ENCODE assay signal across 8 cellular contexts in the genomic region with DNA sequence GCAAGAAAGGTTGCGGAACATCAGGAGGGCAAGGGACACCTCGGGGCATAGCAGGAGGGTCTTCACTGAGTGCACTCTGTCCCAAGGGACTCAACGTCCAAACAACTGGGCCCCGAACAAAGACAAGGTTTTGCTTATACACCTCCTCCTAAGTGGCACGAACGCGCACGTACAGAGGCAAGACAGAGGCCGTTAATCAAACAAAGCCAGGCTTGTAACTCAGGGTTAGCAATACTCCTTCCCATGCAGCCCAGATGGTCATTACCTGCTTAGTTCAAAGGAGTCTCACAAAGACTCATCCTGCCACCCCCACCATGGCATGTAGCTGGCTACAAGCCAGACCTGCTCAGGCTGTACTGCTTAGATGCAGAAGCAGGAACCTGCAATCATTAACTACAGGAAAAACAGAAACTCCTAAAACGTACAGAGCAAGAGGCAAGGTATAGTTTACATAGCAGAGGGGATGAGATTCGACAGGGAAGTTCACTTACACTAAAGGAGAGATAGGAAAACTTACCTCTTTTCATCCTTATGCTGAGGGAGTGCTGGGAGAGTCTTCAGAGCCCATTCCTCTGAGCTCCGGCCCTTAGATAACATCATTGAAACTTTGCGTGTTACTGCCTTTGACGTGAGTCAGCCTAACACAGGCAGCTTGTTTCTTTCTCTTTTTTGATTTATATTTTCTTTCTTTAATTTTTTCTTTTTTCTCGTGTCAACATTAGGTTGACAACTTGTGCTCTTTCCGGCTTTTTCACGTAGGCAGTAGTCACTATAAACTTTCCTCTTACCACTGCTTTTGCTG.
A peak's percentile ranks its signal among the peaks of the same experiment; 100 is the strongest.
DNase-seq lines count a peak whose midpoint lies in the region; ATAC-seq and TF ChIP-seq lines count a peak whose summit lies in the region.

No MANE protein-coding gene starts in this region.

- intact Hi-C loops in MCF 10A (cut with micrococcal nuclease), result no loop called here

- H3K4me1 ChIP-seq in trophoblast cell (ENCODE audit: control insufficient read depth in 1 of 2, insufficient read depth in 2 of 2, low read length in 2 of 2), result no peaks in the 10 kb centered on the region

- H2BK5ac ChIP-seq in trophoblast cell (ENCODE audit: low read depth, low read length, poor library complexity), result no peak overlapping the region

- TF ChIP-seq CTCF in RWPE1 (conservative IDR thresholded peaks at IDR 0.05; ENCODE audit: low read depth) (no peak), MCF 10A (IDR thresholded peaks at IDR 0.05; ENCODE audit: unreplicated experiment) (no peak), chondrocyte (IDR thresholded peaks at IDR 0.05) (no peak)

- H2AFZ ChIP-seq in trophoblast cell (ENCODE audit: insufficient read depth, low read length, poor library complexity), result no peak overlapping the region

- no peak overlapping the region for H3K4me2 ChIP-seq in trophoblast cell (ENCODE audit: low read length)

- H3K79me2 ChIP-seq in trophoblast cell (ENCODE audit: control insufficient read depth, insufficient read depth, low read length, poor library complexity), result no peaks in the 10 kb centered on the region

- no peak overlapping the region for H2BK120ac ChIP-seq in trophoblast cell (ENCODE audit: insufficient read depth, low read length, poor library complexity)

- ATAC-seq in HG03135 (IDR thresholded peaks at IDR 0.05; ENCODE audit: unreplicated experiment), result peak; percentile 55

- H3K4me3 ChIP-seq in trophoblast cell (ENCODE audit: low read depth, low read length), result no peak overlapping the region

- peak overlapping the region; percentile 95 for H3K27ac Mint-ChIP-seq in MCF 10A (ENCODE audit: low read depth, unreplicated experiment)
- no peak overlapping the region for H3K27ac Mint-ChIP-seq in chondrocyte (ENCODE audit: unreplicated experiment)

- TSS peak; percentile 41 for BruUV-seq in MCF 10A (replicated peaks; lab: Mats Ljungman, UMichigan)

- peaks cover 6% of the 10 kb centered on the region for H3K36me3 Mint-ChIP-seq in MCF 10A (ENCODE audit: insufficient read depth, unreplicated experiment)
- H3K36me3 Mint-ChIP-seq in chondrocyte (ENCODE audit: low read depth), result no peaks in the 10 kb centered on the region

- no peak overlapping the region for H4K12ac ChIP-seq in trophoblast cell (ENCODE audit: low read depth, low read length)

- no peak overlapping the region for H3K18ac ChIP-seq in trophoblast cell (ENCODE audit: low read length)

- POLR2A ChIA-PET in RWPE1 (lab: Yijun Ruan, JAX; ENCODE audit: low non-redundant PET), result no interaction called here
- POLR2A ChIA-PET in MCF 10A (lab: Yijun Ruan, JAX), result interaction anchor here (0.7 to 1.7 kb wide), 5 partner anchors 8 to 32 kb away, joined by 3 to 9 read pairs (median 6); no protein-coding TSS in a partner anchor

- H3K14ac ChIP-seq in trophoblast cell (ENCODE audit: low read length), result no peak overlapping the region

- H3K4me1 Mint-ChIP-seq in MCF 10A (ENCODE audit: insufficient read depth, unreplicated experiment) (peaks cover 68% of the 10 kb centered on the region), chondrocyte (ENCODE audit: low read depth) (peaks cover 6% of the 10 kb centered on the region)

- CTCF ChIA-PET in RWPE1 (lab: Yijun Ruan, JAX), result interaction anchor here (0.6 to 0.9 kb wide), 2 partner anchors 14 to 15 kb away, joined by 3 to 4 read pairs; no protein-coding TSS in a partner anchor
- CTCF ChIA-PET in MCF 10A (lab: Yijun Ruan, JAX), result interaction anchor here (0.6 to 1.4 kb wide), 3 partner anchors 24 to 55 kb away, joined by 3 to 9 read pairs (median 3); no protein-coding TSS in a partner anchor

- H3K27me3 ChIP-seq in trophoblast cell (ENCODE audit: insufficient read depth, low read length), result no peaks in the 10 kb centered on the region

- no peaks in the 10 kb centered on the region for H3K79me1 ChIP-seq in trophoblast cell (ENCODE audit: low read length)

- no peak overlapping the region for H4K8ac ChIP-seq in trophoblast cell (ENCODE audit: low read depth, low read length)

- H3K23ac ChIP-seq in trophoblast cell (ENCODE audit: low read length), result no peak overlapping the region

- DNase-seq in DMS 273 (lab: John Stamatoyannopoulos, UW; ENCODE audit: unreplicated experiment), result peak; percentile 34
- DNase-seq in DMS 273 treated with DMSO at 0.1 percent for 48 hours (lab: John Stamatoyannopoulos, UW), result no peak
- DNase-seq in RWPE1 (ENCODE audit: low spot score), result peak; percentile 55
- peak; percentile 71 for DNase-seq in MCF 10A (ENCODE audit: unreplicated experiment)
- peak; percentile 9 to 50 for DNase-seq in trophoblast cell
- no peak for DNase-seq in chondrocyte (ENCODE audit: low spot score)
- no peak for DNase-seq in effector CD8-positive, alpha-beta T cell (lab: John Stamatoyannopoulos, UW)

- no peaks in the 10 kb centered on the region for H3K27me3 Mint-ChIP-seq in MCF 10A (ENCODE audit: insufficient read depth, unreplicated experiment)
- no peaks in the 10 kb centered on the region for H3K27me3 Mint-ChIP-seq in chondrocyte (ENCODE audit: low read depth)

- no peaks in the 10 kb centered on the region for H3K9me3 Mint-ChIP-seq in MCF 10A (ENCODE audit: unreplicated experiment)
- peaks cover 26% of the 10 kb centered on the region for H3K9me3 Mint-ChIP-seq in chondrocyte (ENCODE audit: low read depth)

- peaks cover 49% of the 10 kb centered on the region for H3K9me3 ChIP-seq in trophoblast cell (ENCODE audit: insufficient read depth, low read depth, low read length)

- H2AK5ac ChIP-seq in trophoblast cell (ENCODE audit: low read length), result no peak overlapping the region

- H3K36me3 ChIP-seq in trophoblast cell (ENCODE audit: control insufficient read depth in 1 of 2, insufficient read depth in 2 of 2, low read length in 2 of 2), result no peaks in the 10 kb centered on the region

- no CpG with 5 or more reads among the region's 17 CpGs for WGBS in trophoblast cell (ENCODE audit: extremely low coverage, insufficient coverage, insufficient read length)

- H3K4me3 Mint-ChIP-seq in MCF 10A (ENCODE audit: unreplicated experiment) (peak overlapping the region; percentile 83), chondrocyte (ENCODE audit: unreplicated experiment) (no peak overlapping the region)

- no peak overlapping the region for H4K91ac ChIP-seq in trophoblast cell (ENCODE audit: low read depth, low read length)

- H3K9ac ChIP-seq in trophoblast cell (ENCODE audit: low read length), result no peak overlapping the region

- H2BK12ac ChIP-seq in trophoblast cell (ENCODE audit: low read length), result no peak overlapping the region

- no peak overlapping the region for H3K27ac ChIP-seq in RWPE1
- H3K27ac ChIP-seq in trophoblast cell (ENCODE audit: low read depth, low read length), result no peak overlapping the region

- no peak overlapping the region for H3K4ac ChIP-seq in trophoblast cell (ENCODE audit: low read depth, low read length)

Comparison
In these comparisons a context has a peak if more than half of its experiments do, and no peak if none do; other contexts are left out.
1. DNase-seq: peak in DMS 273 (single experiment), RWPE1 (single experiment), MCF 10A (single experiment) and trophoblast cell (2 of 2); none in DMS 273 treated with DMSO at 0.1 percent for 48 hours (single experiment), chondrocyte (single experiment) and effector CD8-positive, alpha-beta T cell (single experiment).